18 cellular contexts compared by ENCODE assay signal in the genomic region with DNA sequence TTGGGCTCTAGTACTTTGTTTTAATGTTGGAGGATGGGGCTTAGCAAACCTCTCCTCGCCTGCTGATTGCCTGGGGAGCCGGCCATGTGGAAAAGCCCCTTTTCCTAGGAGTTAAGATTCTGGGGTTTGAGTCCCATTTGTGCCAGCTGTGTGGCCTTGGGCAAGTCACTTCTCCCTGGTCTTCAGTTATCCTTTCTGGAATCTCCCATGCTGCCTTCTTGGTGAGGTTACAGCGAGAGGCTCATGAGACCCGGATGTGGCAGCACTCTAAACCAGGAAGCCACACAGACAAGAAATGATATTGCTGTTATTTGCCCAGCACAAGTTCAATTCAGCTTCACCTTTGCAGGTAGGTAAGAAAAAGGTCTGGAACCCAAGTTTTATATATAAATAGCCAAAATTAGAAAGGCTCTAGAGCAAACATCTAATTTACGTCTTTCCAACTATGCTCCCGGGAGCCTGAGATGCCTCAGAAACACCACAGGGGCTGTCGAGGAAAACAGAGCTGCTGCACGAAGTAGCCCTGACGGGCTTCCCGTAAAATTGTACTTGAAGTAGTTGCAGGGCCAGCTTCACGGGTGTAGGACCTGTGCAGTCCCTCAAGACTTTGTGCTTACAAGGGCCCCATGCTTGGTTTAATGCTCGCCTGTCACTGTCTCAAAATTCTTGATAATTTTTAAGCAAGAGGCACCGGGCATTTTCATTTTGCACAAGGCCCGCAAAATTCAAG. TPM values are rescaled to one million over a fixed set of nuclear protein-coding genes. Genes with fewer than 3 reads are reported as not detected.
DNase-seq lines count a peak whose midpoint lies in the region; ATAC-seq, FAIRE-seq and TF ChIP-seq lines count a peak whose summit lies in the region.
"Had no signal": no experiment of that assay in that cellular context is flagged by ENCODE, and none has a peak within 500 bp of the region (broad histone marks: within the 10 kb centered on the region; RNA-seq: fewer than 3 reads in every experiment).

No MANE protein-coding gene starts in this region.

- intact Hi-C loops in CD4-positive, alpha-beta memory T cell (cut with micrococcal nuclease) = no loop called here

- H3K27me3 ChIP-seq in CD4-positive, alpha-beta memory T cell (ENCODE audit: insufficient read depth, low read length) = no peaks in the 10 kb centered on the region
- H3K27me3 ChIP-seq in right atrium auricular region = no peaks in the 10 kb centered on the region

- H3K4me1 ChIP-seq in CD4-positive, alpha-beta memory T cell (ENCODE audit: insufficient read depth, low read length) = peaks cover 93% of the 10 kb centered on the region
- H3K4me1 ChIP-seq in right atrium auricular region = no peaks in the 10 kb centered on the region

- peaks cover 0 to 4% (median 0%) of the 10 kb centered on the region in 8 donors for H3K9me3 Mint-ChIP-seq in CD4-positive, alpha-beta memory T cell
- H3K9me3 Mint-ChIP-seq in activated CD8-positive, alpha-beta T cell treated with anti-CD3 and anti-CD28 coated beads, Interleukin-2, amount 10 ng/mL, durations not matched to agents 7 days and 5 days (ENCODE audit: insufficient read depth) = no peaks in the 10 kb centered on the region
- no peaks in the 10 kb centered on the region for H3K9me3 Mint-ChIP-seq in memory B cell

- POLR2A ChIA-PET in CD4-positive, alpha-beta memory T cell (lab: Charles Lee; ENCODE audit: partially characterized antibody) = interaction anchor here (1.2 to 39.3 kb wide), 3 partner anchors 3 to 45 kb away, joined by 4 to 1390 read pairs (median 1390); partner anchors contain the start of gene SASH3
- POLR2A ChIA-PET in activated CD8-positive, alpha-beta T cell treated with anti-CD3 and anti-CD28 coated beads, Interleukin-2, amount 10 ng/mL, durations not matched to agents 7 days and 5 days (lab: Charles Lee) = interaction anchor here (0.9 to 8.5 kb wide), 5 partner anchors 9 to 26 kb away, joined by 3 to 162 read pairs (median 4); partner anchors contain the start of gene SASH3

- peak; percentile 86 for FAIRE-seq in GM18507 (lab: Jason Lieb, UNC)
- FAIRE-seq: G401.6, H54 had no signal

- H3K36me3 Mint-ChIP-seq in CD4-positive, alpha-beta memory T cell = no peaks in the 10 kb centered on the region
- H3K36me3 Mint-ChIP-seq in activated CD8-positive, alpha-beta T cell treated with anti-CD3 and anti-CD28 coated beads, Interleukin-2, amount 10 ng/mL, durations not matched to agents 7 days and 5 days (ENCODE audit: low read depth) = peaks cover 7% of the 10 kb centered on the region
- H3K36me3 Mint-ChIP-seq in memory B cell = no peaks in the 10 kb centered on the region
- H3K36me3 Mint-ChIP-seq: brain had no signal

- CTCF ChIA-PET in CD4-positive, alpha-beta memory T cell (lab: Charles Lee; ENCODE audit: partially characterized antibody) = interaction anchor here (1.3 to 4.1 kb wide), 6 partner anchors 10 to 52 kb away, joined by 3 to 30 read pairs (median 8); partner anchors contain the start of gene SASH3
- CTCF ChIA-PET in activated CD8-positive, alpha-beta T cell treated with anti-CD3 and anti-CD28 coated beads, Interleukin-2, amount 10 ng/mL, durations not matched to agents 7 days and 5 days (lab: Charles Lee) = interaction anchor here (1.0 to 8.8 kb wide), 6 partner anchors 11 to 45 kb away, joined by 3 to 71 read pairs (median 10); partner anchors contain the start of gene SASH3

- peak in 4 of 5 donors; percentile 50 to 62 (median 58) for DNase-seq in CD4-positive, alpha-beta memory T cell
- DNase-seq in GM18507 (ENCODE audit: extremely low spot score, insufficient read length, low read depth) (no peak), memory B cell (ENCODE audit: low spot score in 2 of 2) (no peak), ureter (ENCODE audit: low spot score) (no peak), right atrium auricular region (ENCODE audit: low spot score) (no peak)
- peak; percentile 64 for DNase-seq in activated CD8-positive, alpha-beta T cell treated with anti-CD3 and anti-CD28 coated beads, Interleukin-2, amount 10 ng/mL, durations not matched to agents 7 days and 5 days
- DNase-seq: KBM-7, NCI-H1436 treated with DMSO at 0.1 percent for 48 hours, NCI-H446 treated with DMSO at 0.1 percent for 48 hours, T-helper 9 cell had no signal

- peak; percentile 19 for ATAC-seq in activated CD8-positive, alpha-beta T cell treated with anti-CD3 and anti-CD28 coated beads, Interleukin-2, amount 10 ng/mL, durations not matched to agents 7 days and 5 days
- ATAC-seq in memory B cell (ENCODE audit: low read depth) (no peak), GM18505 (IDR thresholded peaks at IDR 0.05; ENCODE audit: unreplicated experiment) (no peak)
- no peak for ATAC-seq in activated CD4-positive, CD25-positive, alpha-beta regulatory T cell treated with anti-CD3 and anti-CD28 coated beads, Interleukin-2, amount 50 U/mL, for 24 hours

- no peaks in the 10 kb centered on the region for H3K36me3 ChIP-seq in CD4-positive, alpha-beta memory T cell (ENCODE audit: insufficient read depth, low read length)
- H3K36me3 ChIP-seq in right atrium auricular region = no peaks in the 10 kb centered on the region

- H3K4me3 Mint-ChIP-seq in CD4-positive, alpha-beta memory T cell = peak overlapping the region in 7 of 8 donors; percentile 11 to 72 (median 53)
- peak overlapping the region; percentile 18 for H3K4me3 Mint-ChIP-seq in activated CD8-positive, alpha-beta T cell treated with anti-CD3 and anti-CD28 coated beads, Interleukin-2, amount 10 ng/mL, durations not matched to agents 7 days and 5 days
- no peak overlapping the region for H3K4me3 Mint-ChIP-seq in memory B cell
- H3K4me3 Mint-ChIP-seq: brain, nephron had no signal

- TF ChIP-seq POLR2A in GM18505 (IDR thresholded peaks at IDR 0.05; ENCODE audit: borderline replicate concordance, extremely low read depth, insufficient read depth, insufficient read length) = no peak

- TF ChIP-seq CTCF in right atrium auricular region (IDR thresholded peaks at IDR 0.05) = no peak

- no peaks in the 10 kb centered on the region for H3K9me3 ChIP-seq in CD4-positive, alpha-beta memory T cell (ENCODE audit: control insufficient read depth in 1 of 2, low read length in 2 of 2)
- no peaks in the 10 kb centered on the region for H3K9me3 ChIP-seq in right atrium auricular region

- H3K27me3 Mint-ChIP-seq in CD4-positive, alpha-beta memory T cell = no peaks in the 10 kb centered on the region
- no peaks in the 10 kb centered on the region for H3K27me3 Mint-ChIP-seq in activated CD8-positive, alpha-beta T cell treated with anti-CD3 and anti-CD28 coated beads, Interleukin-2, amount 10 ng/mL, durations not matched to agents 7 days and 5 days (ENCODE audit: low read depth)
- H3K27me3 Mint-ChIP-seq in memory B cell = no peaks in the 10 kb centered on the region

- no peak overlapping the region for H3K4me3 ChIP-seq in CD4-positive, alpha-beta memory T cell (ENCODE audit: low read length in 2 of 2)
- no peak overlapping the region for H3K4me3 ChIP-seq in right atrium auricular region

- peak overlapping the region; percentile 86 to 95 (median 93) for H3K27ac Mint-ChIP-seq in CD4-positive, alpha-beta memory T cell
- H3K27ac Mint-ChIP-seq in activated CD8-positive, alpha-beta T cell treated with anti-CD3 and anti-CD28 coated beads, Interleukin-2, amount 10 ng/mL, durations not matched to agents 7 days and 5 days = peak overlapping the region; percentile 91
- peak overlapping the region; percentile 63 for H3K27ac Mint-ChIP-seq in memory B cell
- H3K27ac Mint-ChIP-seq: brain, nephron had no signal

- peaks cover 44 to 92% (median 67%) of the 10 kb centered on the region in 4 donors for H3K4me1 Mint-ChIP-seq in CD4-positive, alpha-beta memory T cell
- H3K4me1 Mint-ChIP-seq in activated CD8-positive, alpha-beta T cell treated with anti-CD3 and anti-CD28 coated beads, Interleukin-2, amount 10 ng/mL, durations not matched to agents 7 days and 5 days (ENCODE audit: low read depth) = peaks cover 81% of the 10 kb centered on the region
- H3K4me1 Mint-ChIP-seq in memory B cell = peaks cover 36% of the 10 kb centered on the region
- H3K4me1 Mint-ChIP-seq: brain, nephron had no signal

- peak overlapping the region; percentile 42 for H3K27ac ChIP-seq in CD4-positive, alpha-beta memory T cell (ENCODE audit: low read depth, low read length)
- no peak overlapping the region for H3K27ac ChIP-seq in right atrium auricular region
- H3K27ac ChIP-seq: RWPE1 had no signal

RNA-seq across cellular contexts. Expression of gene SASH3, which starts 8.3 kb away (rescaled TPM):
- total RNA-seq in CD4-positive, alpha-beta memory T cell = 100 to 1,000 TPM; 148 to 152 TPM
- 100 to 1,000 TPM in 1 of 2 donors, 10 to 100 TPM in 1; 83.3 to 211 TPM for polyA plus RNA-seq in CD4-positive, alpha-beta memory T cell
- total RNA-seq in activated CD8-positive, alpha-beta T cell treated with anti-CD3 and anti-CD28 coated beads, Interleukin-2, amount 10 ng/mL, durations not matched to agents 7 days and 5 days = 100 to 1,000 TPM; 286 to 303 TPM
- 8.4 TPM for total RNA-seq in ureter
- 1 to 10 TPM; 2.1 to 8.3 TPM for total RNA-seq in right atrium auricular region
- total RNA-seq: renal cortical epithelial cell had no signal

RNA-seq across cellular contexts. Expression of gene XPNPEP2, which starts 32.7 kb away (rescaled TPM):
- total RNA-seq in CD4-positive, alpha-beta memory T cell = under 1 TPM; 0.32 to 0.33 TPM
- polyA plus RNA-seq in CD4-positive, alpha-beta memory T cell = under 1 TPM; 0.48 to 0.90 TPM
- total RNA-seq in activated CD8-positive, alpha-beta T cell treated with anti-CD3 and anti-CD28 coated beads, Interleukin-2, amount 10 ng/mL, durations not matched to agents 7 days and 5 days = 1 to 10 TPM; 1.6 to 1.7 TPM
- 6.0 TPM for total RNA-seq in ureter
- total RNA-seq in right atrium auricular region = 1 to 10 TPM; 2.0 to 3.5 TPM
- total RNA-seq: renal cortical epithelial cell had no signal

Comparison
In these comparisons a context has a peak if more than half of its experiments do, and no peak if none do; other contexts are left out.
1. DNase-seq: peak in CD4-positive, alpha-beta memory T cell (4 of 5) and activated CD8-positive, alpha-beta T cell treated with anti-CD3 and anti-CD28 coated beads, Interleukin-2, amount 10 ng/mL, durations not matched to agents 7 days and 5 days (single experiment); none in GM18507 (single experiment), memory B cell (0 of 2), ureter (single experiment) and right atrium auricular region (single experiment).
2. RNA of gene SASH3, which starts 8.3 kb away (total RNA-seq): 286 to 303 TPM in activated CD8-positive, alpha-beta T cell treated with anti-CD3 and anti-CD28 coated beads, Interleukin-2, amount 10 ng/mL, durations not matched to agents 7 days and 5 days and 148 to 152 TPM in CD4-positive, alpha-beta memory T cell; 8.4 TPM in ureter (single experiment) and 2.1 to 8.3 TPM in right atrium auricular region; every median in the first group is over 10 times any median in the second.
3. Peak in every context shown above with its lines, with median percentiles within 50 percentile points of each other: H3K27ac Mint-ChIP-seq.